ENCODE assay signal across 13 cellular contexts in genomic region chr21:45794040-45794439, GRCh38.
DNase-seq lines count a peak whose midpoint lies in the region; ATAC-seq and TF ChIP-seq lines count a peak whose summit lies in the region.
"Had no signal": no experiment of that assay in that cellular context is flagged by ENCODE, and none has a peak within 500 bp of the region (broad histone marks: within the 10 kb centered on the region; RNA-seq: fewer than 3 reads in every experiment).

No MANE protein-coding gene starts in this region.

- H3K4me3 ChIP-seq in epithelial cell of proximal tubule (ENCODE audit: low read depth, low read length) = no peak overlapping the region

- ATAC-seq in left lobe of liver (peak; percentile 26), GM18858 (IDR thresholded peaks at IDR 0.05; ENCODE audit: unreplicated experiment) (no peak)

- in situ Hi-C loops in Caki2 (cut with HindIII; ENCODE audit: low pct_unique_long_range_greater_than_20kb, low sequenced_read_pairs) = no loop called here

- DNase-seq in Caki2 (ENCODE audit: low read depth) (peak; percentile 28), LoVo (ENCODE audit: low spot score) (peak; percentile 17), epithelial cell of proximal tubule (ENCODE audit: low read depth) (peak; percentile 2), left lobe of liver (ENCODE audit: low spot score) (no peak), DMS79 treated with DMSO at 0.1 percent for 48 hours (lab: John Stamatoyannopoulos, UW) (no peak), NCI-H510A (lab: John Stamatoyannopoulos, UW) (no peak)
- DNase-seq in activated naive CD4-positive, alpha-beta T cell treated with Interleukin-2 at 50 U/mL for 16 hours = no peak
- DNase-seq: C1 segment of cervical spinal cord; CD4-positive, alpha-beta memory T cell; COR-L47; GOT3; H9 had no signal

- TF ChIP-seq CTCF in epithelial cell of proximal tubule (conservative IDR thresholded peaks at IDR 0.05; ENCODE audit: low read depth, low read length) = no peak

Comparison
In these comparisons a context has a peak if more than half of its experiments do, and no peak if none do; other contexts are left out.
1. DNase-seq: peak in Caki2 (single experiment), LoVo (single experiment) and epithelial cell of proximal tubule (single experiment); none in left lobe of liver (single experiment), DMS79 treated with DMSO at 0.1 percent for 48 hours (single experiment), NCI-H510A (single experiment) and activated naive CD4-positive, alpha-beta T cell treated with Interleukin-2 at 50 U/mL for 16 hours (single experiment).